In the genomic region with DNA sequence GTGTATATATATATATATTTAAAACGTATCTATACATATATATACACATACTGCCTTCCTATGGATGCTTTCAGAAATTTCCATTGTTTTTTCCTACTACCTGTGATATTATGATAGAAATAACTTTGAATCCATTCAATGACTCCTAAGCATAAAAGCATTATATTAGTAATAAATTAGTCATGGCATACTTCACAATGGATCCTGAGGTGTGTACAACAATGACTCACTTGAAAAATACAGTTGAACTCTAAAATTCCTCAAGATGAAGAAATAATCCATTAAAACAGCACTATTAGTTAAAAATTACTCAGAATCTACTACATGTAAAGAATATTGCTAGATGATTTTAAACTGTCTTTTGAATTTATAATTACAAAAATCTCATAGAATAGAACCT, we compare ENCODE assay signal across 19 cellular contexts.
"Had no signal": no experiment of that assay in that cellular context is flagged by ENCODE, and none has a peak within 500 bp of the region (broad histone marks: within the 10 kb centered on the region; RNA-seq: fewer than 3 reads in every experiment).

No MANE protein-coding gene starts in this region.

- H3K27me3 ChIP-seq: adrenal gland, hepatocyte, transverse colon had no signal

- H3K27ac ChIP-seq: adrenal gland, hepatocyte, transverse colon had no signal

- H3K36me3 Mint-ChIP-seq: activated CD8-positive, alpha-beta memory T cell treated with anti-CD3 and anti-CD28 coated beads, Interleukin-2, amount 10 ng/mL, durations not matched to agents 7 days and 5 days; activated naive CD4-positive, alpha-beta T cell treated with anti-CD3 and anti-CD28 coated beads, Interleukin-2, amount 50 U/mL, for 24 hours had no signal

- H3K4me3 ChIP-seq: adrenal gland, hepatocyte, transverse colon had no signal

- H3K4me1 ChIP-seq: adrenal gland, transverse colon had no signal

- ATAC-seq: activated CD8-positive, alpha-beta memory T cell treated with anti-CD3 and anti-CD28 coated beads, Interleukin-2, amount 10 ng/mL, durations not matched to agents 7 days and 5 days; activated T-cell treated with anti-CD3 and anti-CD28 coated beads, Interleukin-2, amount 50 U/mL, for 4 hours; right cardiac atrium had no signal

- H3K27ac Mint-ChIP-seq: activated CD8-positive, alpha-beta memory T cell treated with anti-CD3 and anti-CD28 coated beads, Interleukin-2, amount 10 ng/mL, durations not matched to agents 7 days and 5 days; activated naive CD4-positive, alpha-beta T cell treated with anti-CD3 and anti-CD28 coated beads, Interleukin-2, amount 50 U/mL, for 24 hours; nephron; progenitor cell of endocrine pancreas had no signal

- H3K27me3 Mint-ChIP-seq: activated CD8-positive, alpha-beta memory T cell treated with anti-CD3 and anti-CD28 coated beads, Interleukin-2, amount 10 ng/mL, durations not matched to agents 7 days and 5 days; activated naive CD4-positive, alpha-beta T cell treated with anti-CD3 and anti-CD28 coated beads, Interleukin-2, amount 50 U/mL, for 24 hours; progenitor cell of endocrine pancreas had no signal

- FAIRE-seq: small intestine had no signal

- DNase-seq: activated CD4-positive, alpha-beta T cell treated with anti-CD3 and anti-CD28 coated beads for 1 hour; activated CD4-positive, alpha-beta T cell treated with anti-CD3 and anti-CD28 coated beads, Interleukin-2, amount 50 U/mL, for 48 hours; activated CD8-positive, alpha-beta memory T cell treated with anti-CD3 and anti-CD28 coated beads, Interleukin-2, amount 10 ng/mL, durations not matched to agents 7 days and 5 days; activated effector memory CD4-positive, alpha-beta T cell treated with Interleukin-2 at 50 U/mL for 16 hours; activated T-cell treated with anti-CD3 and anti-CD28 coated beads, Interleukin-2, amount 50 U/mL, for 4 hours; adrenal gland; effector CD8-positive, alpha-beta T cell; kidney; nucleus accumbens; right cardiac atrium; small intestine; stimulated activated CD4-positive, alpha-beta T cell treated with anti-CD3 and anti-CD28 coated beads, Interleukin-4, amount 100 ng/mL, for 24 hours; stimulated activated naive CD4-positive, alpha-beta T cell treated with Interleukin-2 at 50 U/mL for 16 hours; substantia nigra; transverse colon had no signal

- H3K4me3 Mint-ChIP-seq: activated CD8-positive, alpha-beta memory T cell treated with anti-CD3 and anti-CD28 coated beads, Interleukin-2, amount 10 ng/mL, durations not matched to agents 7 days and 5 days; activated naive CD4-positive, alpha-beta T cell treated with anti-CD3 and anti-CD28 coated beads, Interleukin-2, amount 50 U/mL, for 24 hours; activated T-cell treated with anti-CD3 and anti-CD28 coated beads, Interleukin-2, amount 50 U/mL, for 4 hours; nephron had no signal

- H3K4me1 Mint-ChIP-seq: activated CD8-positive, alpha-beta memory T cell treated with anti-CD3 and anti-CD28 coated beads, Interleukin-2, amount 10 ng/mL, durations not matched to agents 7 days and 5 days; activated naive CD4-positive, alpha-beta T cell treated with anti-CD3 and anti-CD28 coated beads, Interleukin-2, amount 50 U/mL, for 24 hours; nephron had no signal
